ENCODE assay signal across 16 cellular contexts in the genomic region with DNA sequence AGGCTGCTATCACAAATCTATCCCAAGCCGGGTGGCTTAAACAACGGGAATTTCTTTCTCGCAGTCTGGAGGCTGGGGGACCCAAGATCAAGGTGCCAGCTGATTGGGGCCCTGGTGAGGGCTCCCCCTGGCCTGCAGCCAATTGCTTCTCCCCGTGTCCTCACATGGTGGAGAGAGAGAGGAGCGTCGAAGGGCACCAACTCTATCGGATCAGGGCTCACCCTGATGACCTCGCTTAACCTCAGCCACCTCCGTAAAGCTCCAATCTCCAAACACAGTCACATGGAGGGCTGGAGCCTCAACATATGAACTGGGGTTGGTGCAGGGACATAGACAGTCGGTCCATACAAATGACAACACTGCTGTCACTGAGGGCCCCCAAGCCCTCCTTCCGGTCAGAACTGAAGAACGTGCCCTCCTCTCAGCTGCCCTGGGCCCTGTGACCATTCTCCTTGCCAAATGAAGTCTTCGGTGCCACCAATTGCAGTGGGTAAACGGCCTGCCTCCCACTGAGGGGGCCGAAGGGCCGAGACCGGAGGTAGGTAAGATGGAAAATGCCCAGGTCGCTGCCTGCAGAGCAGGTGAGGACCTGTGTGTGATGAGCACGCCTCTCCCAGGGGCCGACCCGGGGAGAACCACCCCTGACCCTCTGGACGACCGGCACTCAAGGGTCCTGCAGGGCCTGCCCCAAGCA.
DNase-seq lines count a peak whose midpoint lies in the region; ATAC-seq and TF ChIP-seq lines count a peak whose summit lies in the region.
"Had no signal": no experiment of that assay in that cellular context is flagged by ENCODE, and none has a peak within 500 bp of the region (broad histone marks: within the 10 kb centered on the region; RNA-seq: fewer than 3 reads in every experiment).

No MANE protein-coding gene starts in this region.

- TF ChIP-seq POLR2A in esophagus squamous epithelium (IDR thresholded peaks at IDR 0.05), result no peak

- no peak for ATAC-seq in WTC11
- no peak for ATAC-seq in thoracic aorta (ENCODE audit: insufficient number of reproducible peaks, low FRiP score, low read depth)

- TF ChIP-seq CTCF in WTC11 (IDR thresholded peaks at IDR 0.05) (no peak), esophagus squamous epithelium (IDR thresholded peaks at IDR 0.05) (no peak), neural crest cell (conservative IDR thresholded peaks at IDR 0.05) (no peak), thoracic aorta (IDR thresholded peaks at IDR 0.05) (no peak), GM10248 (IDR thresholded peaks at IDR 0.05; ENCODE audit: control extremely low read depth, extremely low read depth, low read depth, missing control alignments) (no peak), chondrocyte (IDR thresholded peaks at IDR 0.05) (no peak)

- H3K36me3 Mint-ChIP-seq in WTC11 (peaks cover 4% of the 10 kb centered on the region; the same call in 1 of the 2 replicates), neural crest cell (ENCODE audit: low read depth) (no peaks in the 10 kb centered on the region), immature natural killer cell (no peaks in the 10 kb centered on the region), chondrocyte (ENCODE audit: low read depth) (no peaks in the 10 kb centered on the region)

- peaks cover 10% of the 10 kb centered on the region for H3K9me3 Mint-ChIP-seq in WTC11
- H3K9me3 Mint-ChIP-seq in neural crest cell, result no peaks in the 10 kb centered on the region
- H3K9me3 Mint-ChIP-seq in immature natural killer cell, result no peaks in the 10 kb centered on the region
- no peaks in the 10 kb centered on the region for H3K9me3 Mint-ChIP-seq in chondrocyte (ENCODE audit: low read depth)
- H3K9me3 Mint-ChIP-seq: CD4-positive, alpha-beta T cell had no signal

- intact Hi-C loops in esophagus squamous epithelium (cut with DNase I), result no loop called here

- peaks cover 7 to 70% (median 32%) of the 10 kb centered on the region in 3 donors for H3K4me1 ChIP-seq in esophagus squamous epithelium
- H3K4me1 ChIP-seq in thoracic aorta (ENCODE audit: control insufficient read depth in 1 of 2, low read depth in 2 of 2), result peaks cover 45 to 93% of the 10 kb centered on the region in 2 donors

- POLR2A ChIA-PET in WTC11 (lab: Charles Lee), result interaction anchor here (0.6 kb wide), 1 partner anchor 9 kb away, joined by 3 read pairs; no protein-coding TSS in a partner anchor
- POLR2A ChIA-PET in GM10248 (lab: Yijun Ruan, JAX), result no interaction called here

- peaks cover 18% of the 10 kb centered on the region for H3K27me3 Mint-ChIP-seq in WTC11 (ENCODE audit: low read depth)
- no peaks in the 10 kb centered on the region for H3K27me3 Mint-ChIP-seq in neural crest cell (ENCODE audit: low read depth)
- H3K27me3 Mint-ChIP-seq in immature natural killer cell (ENCODE audit: low read depth in 3 of 3), result peaks cover 0 to 10% (median 3%) of the 10 kb centered on the region in 3 donors
- H3K27me3 Mint-ChIP-seq in chondrocyte (ENCODE audit: low read depth), result no peaks in the 10 kb centered on the region
- H3K27me3 Mint-ChIP-seq: CD4-positive, alpha-beta T cell had no signal

- H3K4me3 Mint-ChIP-seq in WTC11 (no peak overlapping the region), neural crest cell (no peak overlapping the region), immature natural killer cell (no peak overlapping the region), chondrocyte (ENCODE audit: unreplicated experiment) (no peak overlapping the region)
- H3K4me3 Mint-ChIP-seq: CD4-positive, alpha-beta T cell had no signal

- peak overlapping the region; percentile 51 to 92 (median 86) for H3K27ac ChIP-seq in esophagus squamous epithelium
- peak overlapping the region; percentile 90 to 91 for H3K27ac ChIP-seq in thoracic aorta

- 83 to 89% methylated on average over 14 to 21 of the region's 23 CpGs for WGBS in esophagus squamous epithelium, 2 donors

- H3K36me3 ChIP-seq in esophagus squamous epithelium (no peaks in the 10 kb centered on the region), thoracic aorta (no peaks in the 10 kb centered on the region)

- H3K27ac Mint-ChIP-seq in WTC11, result no peak overlapping the region
- H3K27ac Mint-ChIP-seq in neural crest cell (ENCODE audit: unreplicated experiment), result peak overlapping the region; percentile 46
- H3K27ac Mint-ChIP-seq in immature natural killer cell, result no peak overlapping the region
- no peak overlapping the region for H3K27ac Mint-ChIP-seq in chondrocyte (ENCODE audit: unreplicated experiment)
- H3K27ac Mint-ChIP-seq: CD4-positive, alpha-beta T cell had no signal

- H3K4me3 ChIP-seq in esophagus squamous epithelium (no peak overlapping the region), thoracic aorta (peak overlapping the region; percentile 11)

- no peak for DNase-seq in WTC11 (ENCODE audit: low spot score)
- DNase-seq in esophagus squamous epithelium (lab: John Stamatoyannopoulos, UW), result no peak
- no peak for DNase-seq in neural crest cell (ENCODE audit: low read depth, low spot score)
- no peak for DNase-seq in thoracic aorta (ENCODE audit: low spot score)
- DNase-seq in GM10248 (ENCODE audit: extremely low spot score), result no peak
- no peak for DNase-seq in immature natural killer cell
- DNase-seq in activated T-cell treated with anti-CD3 and anti-CD28 coated beads, Interleukin-2, amount 50 U/mL, for 1 hour, result no peak
- DNase-seq in chondrocyte (ENCODE audit: low spot score), result no peak
- DNase-seq: activated CD8-positive, alpha-beta memory T cell treated with anti-CD3 and anti-CD28 coated beads, Interleukin-2, amount 50 U/mL, for 4 hours; amniotic stem cell; CD4-positive, alpha-beta T cell; effector memory CD4-positive, alpha-beta T cell; EL; GOT3; occipital lobe; SIG-M5 had no signal

- H3K9me3 ChIP-seq in esophagus squamous epithelium (no peaks in the 10 kb centered on the region), thoracic aorta (no peaks in the 10 kb centered on the region)

- H3K4me1 Mint-ChIP-seq in WTC11, result peaks cover 54% of the 10 kb centered on the region
- peaks cover 69% of the 10 kb centered on the region for H3K4me1 Mint-ChIP-seq in neural crest cell
- peaks cover 19 to 20% of the 10 kb centered on the region in 2 donors for H3K4me1 Mint-ChIP-seq in immature natural killer cell
- H3K4me1 Mint-ChIP-seq in chondrocyte (ENCODE audit: low read depth), result peaks cover 71% of the 10 kb centered on the region

- H3K27me3 ChIP-seq in esophagus squamous epithelium (no peaks in the 10 kb centered on the region), thoracic aorta (replicated peaks; ENCODE audit: insufficient read depth) (no peaks in the 10 kb centered on the region)

- CTCF ChIA-PET in WTC11 (lab: Charles Lee), result interaction anchor here (0.6 to 1.1 kb wide), 3 partner anchors 166 to 1639 kb away, joined by 3 to 4 read pairs (median 3); no protein-coding TSS in a partner anchor
- CTCF ChIA-PET in GM10248 (lab: Yijun Ruan, JAX), result no interaction called here

TF ChIP-seq in WTC11, 78 proteins besides CTCF, POLR2A, EP300 and RAD21:
- TF ChIP-seq, protein P1, sequence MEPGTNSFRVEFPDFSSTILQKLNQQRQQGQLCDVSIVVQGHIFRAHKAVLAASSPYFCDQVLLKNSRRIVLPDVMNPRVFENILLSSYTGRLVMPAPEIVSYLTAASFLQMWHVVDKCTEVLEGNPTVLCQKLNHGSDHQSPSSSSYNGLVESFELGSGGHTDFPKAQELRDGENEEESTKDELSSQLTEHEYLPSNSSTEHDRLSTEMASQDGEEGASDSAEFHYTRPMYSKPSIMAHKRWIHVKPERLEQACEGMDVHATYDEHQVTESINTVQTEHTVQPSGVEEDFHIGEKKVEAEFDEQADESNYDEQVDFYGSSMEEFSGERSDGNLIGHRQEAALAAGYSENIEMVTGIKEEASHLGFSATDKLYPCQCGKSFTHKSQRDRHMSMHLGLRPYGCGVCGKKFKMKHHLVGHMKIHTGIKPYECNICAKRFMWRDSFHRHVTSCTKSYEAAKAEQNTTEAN (CRISPR knock-in tag; IDR thresholded peaks at IDR 0.05), result 0 out of 2 replicates have a peak, but pooled peaks have one; percentile 23
- TF ChIP-seq, protein P2, sequence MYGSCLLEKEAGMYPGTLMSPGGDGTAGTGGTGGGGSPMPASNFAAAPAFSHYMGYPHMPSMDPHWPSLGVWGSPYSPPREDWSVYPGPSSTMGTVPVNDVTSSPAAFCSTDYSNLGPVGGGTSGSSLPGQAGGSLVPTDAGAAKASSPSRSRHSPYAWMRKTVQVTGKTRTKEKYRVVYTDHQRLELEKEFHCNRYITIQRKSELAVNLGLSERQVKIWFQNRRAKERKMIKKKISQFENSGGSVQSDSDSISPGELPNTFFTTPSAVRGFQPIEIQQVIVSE (CRISPR knock-in tag; IDR thresholded peaks at IDR 0.05; ENCODE audit: borderline replicate concordance), result no peak
- TF ChIP-seq FOXP1 (CRISPR knock-in tag; IDR thresholded peaks at IDR 0.05; ENCODE audit: borderline replicate concordance) (peak; percentile 27; the same call in 1 of the 2 replicates), NR3C1 (CRISPR knock-in tag; conservative IDR thresholded peaks at IDR 0.05; ENCODE audit: low read depth) (no peak)
- TF ChIP-seq, protein P3, sequence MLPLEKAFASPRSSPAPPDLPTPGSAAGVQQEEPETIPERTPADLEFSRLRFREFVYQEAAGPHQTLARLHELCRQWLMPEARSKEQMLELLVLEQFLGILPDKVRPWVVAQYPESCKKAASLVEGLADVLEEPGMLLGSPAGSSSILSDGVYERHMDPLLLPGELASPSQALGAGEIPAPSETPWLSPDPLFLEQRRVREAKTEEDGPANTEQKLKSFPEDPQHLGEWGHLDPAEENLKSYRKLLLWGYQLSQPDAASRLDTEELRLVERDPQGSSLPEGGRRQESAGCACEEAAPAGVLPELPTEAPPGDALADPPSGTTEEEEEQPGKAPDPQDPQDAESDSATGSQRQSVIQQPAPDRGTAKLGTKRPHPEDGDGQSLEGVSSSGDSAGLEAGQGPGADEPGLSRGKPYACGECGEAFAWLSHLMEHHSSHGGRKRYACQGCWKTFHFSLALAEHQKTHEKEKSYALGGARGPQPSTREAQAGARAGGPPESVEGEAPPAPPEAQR (CRISPR knock-in tag; IDR thresholded peaks at IDR 0.05), result no peak
